In genomic region chr15:85399627-85400026, GRCh38 we compare ENCODE assay signal across 33 cellular contexts.
"Had no signal": no experiment of that assay in that cellular context is flagged by ENCODE, and none has a peak within 500 bp of the region (broad histone marks: within the 10 kb centered on the region; RNA-seq: fewer than 3 reads in every experiment).

No MANE protein-coding gene starts in this region.

- H3K4me2 ChIP-seq: KMS-11, PC-9 had no signal

- DNase-seq: activated CD4-positive, alpha-beta T cell treated with anti-CD3 and anti-CD28 coated beads for 36 hours; activated CD4-positive, alpha-beta T cell treated with anti-CD3 and anti-CD28 coated beads, Interleukin-2, amount 10 ng/mL, durations not matched to agents 7 days and 5 days; activated CD4-positive, alpha-beta T cell treated with anti-CD3 and anti-CD28 coated beads, Interleukin-2, amount 50 U/mL, for 48 hours; activated CD8-positive, alpha-beta memory T cell treated with anti-CD3 and anti-CD28 coated beads, Interleukin-2, amount 50 U/mL, for 4 hours; activated CD8-positive, alpha-beta T cell treated with anti-CD3 and anti-CD28 coated beads, Interleukin-2, amount 10 ng/mL, durations not matched to agents 7 days and 5 days; activated effector memory CD4-positive, alpha-beta T cell treated with Interleukin-2 at 50 U/mL for 16 hours; activated naive CD4-positive, alpha-beta T cell treated with anti-CD3 and anti-CD28 coated beads, Interleukin-2, amount 10 ng/mL, durations not matched to agents 7 days and 5 days; activated T-cell treated with anti-CD3 and anti-CD28 coated beads for 4 hours; activated T-cell treated with anti-CD3 and anti-CD28 coated beads, Interleukin-2, amount 50 U/mL, for 4 hours; amniotic stem cell; aorta; brain microvascular endothelial cell; central memory CD4-positive, alpha-beta T cell; NCI-H1048; NCI-H1105 treated with DMSO at 0.1 percent for 48 hours; NCI-H1436; NCI-H1694 treated with DMSO at 0.1 percent for 48 hours; NCI-H2029; NCI-H345; NCI-H526; NCI-H748 treated with DMSO at 0.1 percent for 48 hours; NK-92 treated with Interleukin-12 subunit alpha and Interleukin-12 subunit beta, amount 100 ng/mL, for 24 hours; PC-9; SIG-M5; T1000 had no signal

- ATAC-seq: activated CD4-positive, alpha-beta T cell treated with anti-CD3 and anti-CD28 coated beads for 36 hours; activated CD4-positive, CD25-positive, alpha-beta regulatory T cell treated with anti-CD3 and anti-CD28 coated beads, Interleukin-2, amount 50 U/mL, for 24 hours; activated CD8-positive, alpha-beta T cell treated with anti-CD3 and anti-CD28 coated beads, Interleukin-2, amount 10 ng/mL, durations not matched to agents 7 days and 5 days; activated T-cell treated with anti-CD3 and anti-CD28 coated beads, Interleukin-2, amount 50 U/mL, for 4 hours; Right ventricle myocardium inferior; SK-N-SH treated with all-trans-retinoic acid at 6 μM for 48 hours; WTC11 had no signal

- H3K4me3 Mint-ChIP-seq: activated CD4-positive, alpha-beta T cell treated with anti-CD3 and anti-CD28 coated beads for 36 hours; activated CD4-positive, alpha-beta T cell treated with anti-CD3 and anti-CD28 coated beads, Interleukin-2, amount 10 ng/mL, durations not matched to agents 7 days and 5 days; activated CD8-positive, alpha-beta T cell treated with anti-CD3 and anti-CD28 coated beads, Interleukin-2, amount 10 ng/mL, durations not matched to agents 7 days and 5 days; activated naive CD4-positive, alpha-beta T cell treated with anti-CD3 and anti-CD28 coated beads, Interleukin-2, amount 10 ng/mL, durations not matched to agents 7 days and 5 days; activated naive CD8-positive, alpha-beta T cell; activated T-cell treated with anti-CD3 and anti-CD28 coated beads, Interleukin-2, amount 50 U/mL, for 4 hours; activated T-helper 1 cell treated with anti-CD3 and anti-CD28 coated beads, Interleukin-12 subunit alpha, Interleukin-12 subunit beta, Interleukin-2, Interleukin-4 antibody, amounts not matched to agents 30 ng/mL and 10 ng/mL and 1 ng/mL, durations not matched to agents 14 hours and 24 hours and 36 hours; WTC11 had no signal

- H3K27me3 ChIP-seq: brain microvascular endothelial cell had no signal

- H3K36me3 ChIP-seq: brain microvascular endothelial cell had no signal

- H3K4me3 ChIP-seq: PC-9 had no signal

- H3K27me3 Mint-ChIP-seq: activated CD4-positive, alpha-beta T cell treated with anti-CD3 and anti-CD28 coated beads for 36 hours; activated CD4-positive, alpha-beta T cell treated with anti-CD3 and anti-CD28 coated beads, Interleukin-2, amount 10 ng/mL, durations not matched to agents 7 days and 5 days; activated naive CD4-positive, alpha-beta T cell treated with anti-CD3 and anti-CD28 coated beads, Interleukin-2, amount 10 ng/mL, durations not matched to agents 7 days and 5 days; activated naive CD8-positive, alpha-beta T cell had no signal

- H3K9me3 Mint-ChIP-seq: activated CD4-positive, alpha-beta T cell treated with anti-CD3 and anti-CD28 coated beads, Interleukin-2, amount 10 ng/mL, durations not matched to agents 7 days and 5 days; activated naive CD4-positive, alpha-beta T cell treated with anti-CD3 and anti-CD28 coated beads, Interleukin-2, amount 10 ng/mL, durations not matched to agents 7 days and 5 days; activated T-cell treated with anti-CD3 and anti-CD28 coated beads, Interleukin-2, amount 50 U/mL, for 4 hours; activated T-helper 1 cell treated with anti-CD3 and anti-CD28 coated beads, Interleukin-12 subunit alpha, Interleukin-12 subunit beta, Interleukin-2, Interleukin-4 antibody, amounts not matched to agents 30 ng/mL and 10 ng/mL and 1 ng/mL, durations not matched to agents 14 hours and 24 hours and 36 hours; WTC11 had no signal

- H2AFZ ChIP-seq: PC-9 had no signal

- H3K36me3 Mint-ChIP-seq: activated naive CD8-positive, alpha-beta T cell; WTC11 had no signal

- H3K9ac ChIP-seq: KMS-11 had no signal

- H3K27ac ChIP-seq: brain microvascular endothelial cell, KMS-11, PC-9, RWPE1 had no signal

- H3K27ac Mint-ChIP-seq: activated CD4-positive, alpha-beta T cell treated with anti-CD3 and anti-CD28 coated beads for 36 hours; activated CD4-positive, alpha-beta T cell treated with anti-CD3 and anti-CD28 coated beads, Interleukin-2, amount 10 ng/mL, durations not matched to agents 7 days and 5 days; activated CD8-positive, alpha-beta T cell treated with anti-CD3 and anti-CD28 coated beads, Interleukin-2, amount 10 ng/mL, durations not matched to agents 7 days and 5 days; activated naive CD4-positive, alpha-beta T cell treated with anti-CD3 and anti-CD28 coated beads, Interleukin-2, amount 10 ng/mL, durations not matched to agents 7 days and 5 days; activated naive CD8-positive, alpha-beta T cell; activated T-helper 1 cell treated with anti-CD3 and anti-CD28 coated beads, Interleukin-12 subunit alpha, Interleukin-12 subunit beta, Interleukin-2, Interleukin-4 antibody, amounts not matched to agents 30 ng/mL and 10 ng/mL and 1 ng/mL, durations not matched to agents 14 hours and 24 hours and 36 hours; WTC11 had no signal
